ENCODE assay signal across 11 cellular contexts in the genomic region with DNA sequence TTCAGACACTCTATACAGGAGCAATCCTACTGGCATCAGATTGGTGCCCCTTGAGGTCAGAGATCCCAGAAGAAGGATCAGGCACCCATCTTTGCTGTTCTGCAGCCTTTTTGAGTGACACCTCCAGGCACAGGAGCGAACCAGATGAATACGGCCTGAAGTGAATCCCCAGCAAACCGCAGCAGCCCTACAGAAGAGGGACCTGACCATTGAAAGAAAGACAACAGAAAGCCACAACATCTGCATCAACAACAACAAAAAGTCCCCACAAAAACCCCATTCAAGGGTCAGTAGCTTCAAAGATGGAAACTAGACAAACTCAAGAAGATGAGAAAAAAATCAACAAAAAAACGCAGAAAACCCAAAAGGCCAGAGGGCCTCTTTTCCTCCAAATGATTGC.
DNase-seq lines count a peak whose midpoint lies in the region; ATAC-seq and TF ChIP-seq lines count a peak whose summit lies in the region.
"Had no signal": no experiment of that assay in that cellular context is flagged by ENCODE, and none has a peak within 500 bp of the region (broad histone marks: within the 10 kb centered on the region; RNA-seq: fewer than 3 reads in every experiment).

No MANE protein-coding gene starts in this region.

- no peaks in the 10 kb centered on the region for H3K36me3 ChIP-seq in CD8-positive, alpha-beta memory T cell (ENCODE audit: insufficient read depth, low read length)
- H3K36me3 ChIP-seq: ovary had no signal

- peaks cover 4 to 7% of the 10 kb centered on the region in 2 donors for H3K27me3 Mint-ChIP-seq in CD8-positive, alpha-beta memory T cell
- H3K27me3 Mint-ChIP-seq: activated CD4-positive, alpha-beta T cell treated with anti-CD3 and anti-CD28 coated beads, Interleukin-2, amount 10 ng/mL, durations not matched to agents 7 days and 5 days had no signal

- no peak overlapping the region for H3K4me3 ChIP-seq in CD8-positive, alpha-beta memory T cell (ENCODE audit: low read length)
- H3K4me3 ChIP-seq: ovary had no signal

- H3K9me3 ChIP-seq in CD8-positive, alpha-beta memory T cell (ENCODE audit: low read length) = no peaks in the 10 kb centered on the region
- H3K9me3 ChIP-seq: ovary had no signal

- CTCF ChIA-PET in GM10248 (lab: Yijun Ruan, JAX) = interaction anchor here (1.2 to 1.8 kb wide), 4 partner anchors 9 to 30 kb away, joined by 3 to 5 read pairs (median 3); no protein-coding TSS in a partner anchor
- CTCF ChIA-PET in CD8-positive, alpha-beta memory T cell (lab: Charles Lee) = no interaction called here

- no peak overlapping the region for H3K27ac Mint-ChIP-seq in CD8-positive, alpha-beta memory T cell
- H3K27ac Mint-ChIP-seq: activated CD4-positive, alpha-beta T cell treated with anti-CD3 and anti-CD28 coated beads, Interleukin-2, amount 10 ng/mL, durations not matched to agents 7 days and 5 days had no signal

- no peak overlapping the region for H3K4me3 Mint-ChIP-seq in CD8-positive, alpha-beta memory T cell
- H3K4me3 Mint-ChIP-seq: activated CD4-positive, alpha-beta T cell treated with anti-CD3 and anti-CD28 coated beads, Interleukin-2, amount 10 ng/mL, durations not matched to agents 7 days and 5 days had no signal

- no peak overlapping the region for H3K27ac ChIP-seq in CD8-positive, alpha-beta memory T cell (ENCODE audit: low read depth, low read length)
- H3K27ac ChIP-seq: ovary had no signal

- no peaks in the 10 kb centered on the region for H3K4me1 Mint-ChIP-seq in CD8-positive, alpha-beta memory T cell
- H3K4me1 Mint-ChIP-seq: activated CD4-positive, alpha-beta T cell treated with anti-CD3 and anti-CD28 coated beads, Interleukin-2, amount 10 ng/mL, durations not matched to agents 7 days and 5 days had no signal

- DNase-seq in GM10248 (ENCODE audit: extremely low spot score) (peak; percentile 22), UCSD-AML1 (lab: John Stamatoyannopoulos, UW; ENCODE audit: unreplicated experiment) (no peak), A172 (ENCODE audit: low spot score) (no peak)
- no peak for DNase-seq in CD8-positive, alpha-beta memory T cell
- no peak for DNase-seq in stimulated activated naive CD4-positive, alpha-beta T cell treated with Interleukin-2 at 50 U/mL for 16 hours (lab: John Stamatoyannopoulos, UW)
- DNase-seq: activated CD4-positive, alpha-beta T cell treated with anti-CD3 and anti-CD28 coated beads, Interleukin-2, amount 10 ng/mL, durations not matched to agents 7 days and 5 days; NCI-H2081 treated with DMSO at 0.1 percent for 48 hours had no signal

- H3K4me1 ChIP-seq in CD8-positive, alpha-beta memory T cell (ENCODE audit: insufficient read depth, low read length) = no peaks in the 10 kb centered on the region

- H3K27me3 ChIP-seq in CD8-positive, alpha-beta memory T cell (ENCODE audit: insufficient read depth, low read length, poor library complexity, severe bottlenecking) = no peaks in the 10 kb centered on the region
- H3K27me3 ChIP-seq: ovary had no signal

- ATAC-seq in GM19395 (IDR thresholded peaks at IDR 0.05; ENCODE audit: unreplicated experiment) = peak; percentile 86
- peak; percentile 94 for ATAC-seq in HG02870 (IDR thresholded peaks at IDR 0.05; ENCODE audit: unreplicated experiment)
- peak; percentile 88 for ATAC-seq in HG03571 (IDR thresholded peaks at IDR 0.05; ENCODE audit: unreplicated experiment)

- peaks cover 0 to 33% (median 1%) of the 10 kb centered on the region in 3 donors for H3K36me3 Mint-ChIP-seq in CD8-positive, alpha-beta memory T cell

- peaks cover 6 to 54% (median 37%) of the 10 kb centered on the region in 5 donors for H3K9me3 Mint-ChIP-seq in CD8-positive, alpha-beta memory T cell

- POLR2A ChIA-PET in GM10248 (lab: Yijun Ruan, JAX) = no interaction called here
- POLR2A ChIA-PET in CD8-positive, alpha-beta memory T cell (lab: Charles Lee) = no interaction called here

- no peak for TF ChIP-seq CTCF in GM10248 (IDR thresholded peaks at IDR 0.05; ENCODE audit: control extremely low read depth, extremely low read depth, low read depth, missing control alignments)
